Comparison of ENCODE assay signal across 17 cellular contexts in genomic region chr4:119204898-119205297, GRCh38. TPM values are rescaled to one million over a fixed set of nuclear protein-coding genes. Genes with fewer than 3 reads are reported as not detected.
DNase-seq lines count a peak whose midpoint lies in the region; ATAC-seq and TF ChIP-seq lines count a peak whose summit lies in the region.
"Had no signal": no experiment of that assay in that cellular context is flagged by ENCODE, and none has a peak within 500 bp of the region (broad histone marks: within the 10 kb centered on the region; RNA-seq: fewer than 3 reads in every experiment).

No MANE protein-coding gene starts in this region.

- no peak overlapping the region for H2BK120ac ChIP-seq in neuronal stem cell (ENCODE audit: low read depth, low read length)

- H3K4me3 ChIP-seq in heart left ventricle = peak overlapping the region in 1 of 12 donors; percentile 14
- H3K4me3 ChIP-seq in neuronal stem cell (ENCODE audit: low read length in 2 of 2) = no peak overlapping the region
- H3K4me3 ChIP-seq: esophagus squamous epithelium, smooth muscle cell, upper lobe of left lung had no signal

- no peak overlapping the region for H2BK12ac ChIP-seq in neuronal stem cell (ENCODE audit: low read length)

- H3K27ac ChIP-seq in heart left ventricle = peak overlapping the region; percentile 40 to 86 (median 74)
- no peak overlapping the region for H3K27ac ChIP-seq in neuronal stem cell (replicated peaks; ENCODE audit: low read length)

- no peak overlapping the region for H2BK5ac ChIP-seq in neuronal stem cell (ENCODE audit: low read length)

- intact Hi-C loops in heart left ventricle (cut with DNase I) = loop anchor here in 2 of 10 donors (5.0 kb wide), 2 partner anchors 163 to 223 kb away; no protein-coding TSS in a partner anchor
- intact Hi-C loops in left ventricle myocardium superior (cut with micrococcal nuclease) = no loop called here

- no peak overlapping the region for H3K18ac ChIP-seq in neuronal stem cell (ENCODE audit: low read length)

- H2AK5ac ChIP-seq in neuronal stem cell (ENCODE audit: low read depth, low read length) = no peak overlapping the region

- no peak overlapping the region for H3K4ac ChIP-seq in neuronal stem cell (ENCODE audit: low read length)

- no peak overlapping the region for H3K4me2 ChIP-seq in neuronal stem cell (ENCODE audit: insufficient read depth, low read length, poor library complexity, severe bottlenecking)
- H3K4me2 ChIP-seq: smooth muscle cell had no signal

- H3K27me3 ChIP-seq in heart left ventricle (no peaks in the 10 kb centered on the region), neuronal stem cell (ENCODE audit: control insufficient read depth in 3 of 3, insufficient read depth in 3 of 3, low read depth in 1 of 3, low read length in 3 of 3) (no peaks in the 10 kb centered on the region)
- H3K27me3 ChIP-seq: esophagus squamous epithelium, upper lobe of left lung had no signal

- no peak for TF ChIP-seq POLR2A in heart left ventricle (IDR thresholded peaks at IDR 0.05)

- H3K9me3 ChIP-seq in heart left ventricle (no peaks in the 10 kb centered on the region), neuronal stem cell (replicated peaks in 1 of 2; ENCODE audit: control insufficient read depth in 2 of 2, insufficient read depth in 1 of 2, low read depth in 1 of 2, low read length in 2 of 2) (no peaks in the 10 kb centered on the region)
- H3K9me3 ChIP-seq: esophagus squamous epithelium, upper lobe of left lung had no signal

- DNase-seq in heart left ventricle (no peak), left ventricle myocardium superior (no peak), globus pallidus (ENCODE audit: low spot score) (peak; percentile 26), neuronal stem cell (ENCODE audit: low spot score) (no peak), DMS53 treated with DMSO at 0.1 percent for 48 hours (lab: John Stamatoyannopoulos, UW; ENCODE audit: unreplicated experiment) (no peak), left lobe of liver (ENCODE audit: low spot score) (no peak)
- DNase-seq: activated CD4-positive, alpha-beta T cell treated with anti-CD3 and anti-CD28 coated beads, Interleukin-2, amount 50 U/mL, for 1 hour; activated naive CD4-positive, alpha-beta T cell treated with anti-CD3 and anti-CD28 coated beads, Interleukin-2, amount 50 U/mL, for 16 hours; DMS79; esophagus squamous epithelium; kidney; NCI-H1436 treated with DMSO at 0.1 percent for 48 hours; upper lobe of left lung had no signal

- H4K91ac ChIP-seq in neuronal stem cell (ENCODE audit: low read depth, low read length, poor library complexity) = no peak overlapping the region

- no peak overlapping the region for H3K9ac ChIP-seq in neuronal stem cell (ENCODE audit: low read depth, low read length, poor library complexity)

- no peak overlapping the region for H4K8ac ChIP-seq in neuronal stem cell (ENCODE audit: low read depth, low read length)

- H3K14ac ChIP-seq in neuronal stem cell (ENCODE audit: low read length) = no peak overlapping the region

- WGBS in heart left ventricle, 4 donors = 45 to 58% (median 50%) methylated on average over 3 of the region's 3 CpGs
- WGBS in neuronal stem cell (ENCODE audit: extremely low coverage in 2 of 2, insufficient read length in 2 of 2, insufficient replicate concordance in 1 of 2), 2 donors = no CpG with 5 or more reads among the region's 3 CpGs

- peak overlapping the region; percentile 56 for H2AFZ ChIP-seq in neuronal stem cell (ENCODE audit: low read length)

- H3K4me1 ChIP-seq in heart left ventricle (peaks cover 0 to 47% (median 28%) of the 10 kb centered on the region in 12 donors), neuronal stem cell (ENCODE audit: control insufficient read depth in 2 of 2, insufficient read depth in 1 of 2, low read depth in 1 of 2, low read length in 2 of 2) (peaks cover 0 to 16% of the 10 kb centered on the region in 2 donors)
- H3K4me1 ChIP-seq: upper lobe of left lung had no signal

- no peaks in the 10 kb centered on the region for H3K79me1 ChIP-seq in neuronal stem cell (ENCODE audit: low read depth, low read length)

- H3K23ac ChIP-seq in neuronal stem cell (ENCODE audit: low read depth, low read length, poor library complexity) = no peak overlapping the region

- TF ChIP-seq CTCF in heart left ventricle (IDR thresholded peaks at IDR 0.05) = no peak

- no peak overlapping the region for H2BK15ac ChIP-seq in neuronal stem cell (ENCODE audit: low read length)

- peak in 3 of 4 donors; percentile 12 to 38 (median 25) for ATAC-seq in heart left ventricle
- ATAC-seq in left ventricle myocardium superior = no peak
- ATAC-seq in HG02870 (IDR thresholded peaks at IDR 0.05; ENCODE audit: unreplicated experiment) = no peak
- ATAC-seq in HG03280 (IDR thresholded peaks at IDR 0.05; ENCODE audit: unreplicated experiment) = no peak
- ATAC-seq in left lobe of liver = no peak
- ATAC-seq: SK-N-SH treated with all-trans-retinoic acid at 6 μM for 48 hours had no signal

- no peaks in the 10 kb centered on the region for H3K36me3 ChIP-seq in heart left ventricle
- H3K36me3 ChIP-seq in neuronal stem cell (replicated peaks in 1 of 2; ENCODE audit: control insufficient read depth in 2 of 2, insufficient read depth in 2 of 2, low read length in 2 of 2) = no peaks in the 10 kb centered on the region
- H3K36me3 ChIP-seq: esophagus squamous epithelium, upper lobe of left lung had no signal

RNA-seq across cellular contexts. Expression of gene USP53, which starts 7.6 kb away (rescaled TPM):
- total RNA-seq in heart left ventricle (10 to 100 TPM; 32.9 to 52.9 (median 43.7) TPM), left ventricle myocardium superior (34.6 TPM), left lobe of liver (5.6 TPM)
- 10 to 100 TPM; 24.2 to 44.4 TPM for polyA plus RNA-seq in heart left ventricle
- 4.0 TPM for polyA plus RNA-seq in neuronal stem cell (2013, experiment 1 of 2)
- polyA plus RNA-seq in neuronal stem cell (2013, experiment 2 of 2) = 4.7 TPM

Comparison
In these comparisons a context has a peak if more than half of its experiments do, and no peak if none do; other contexts are left out.
1. ATAC-seq: peak in heart left ventricle (3 of 4); none in left ventricle myocardium superior (single experiment), HG02870 (single experiment), HG03280 (single experiment) and left lobe of liver (single experiment).